26 cellular contexts compared by ENCODE assay signal in genomic region chr1:104718752-104719151, GRCh38.
"Had no signal": no experiment of that assay in that cellular context is flagged by ENCODE, and none has a peak within 500 bp of the region (broad histone marks: within the 10 kb centered on the region; RNA-seq: fewer than 3 reads in every experiment).

No MANE protein-coding gene starts in this region.

- H3K36me3 ChIP-seq: neural progenitor cell, ovary, stomach, thoracic aorta, thyroid gland, tibial nerve, upper lobe of left lung, uterus had no signal

- H3K4me2 ChIP-seq: neural progenitor cell had no signal

- H3K27ac ChIP-seq: neural progenitor cell, ovary, parathyroid adenoma, psoas muscle, skin epidermis, stomach, thoracic aorta, thyroid gland, tibial nerve, upper lobe of left lung, uterus had no signal

- H3K79me2 ChIP-seq: parathyroid adenoma had no signal

- H3K9me3 ChIP-seq: ovary, psoas muscle, stomach, thoracic aorta, thyroid gland, tibial nerve, upper lobe of left lung, uterus had no signal

- H3K9ac ChIP-seq: neural progenitor cell, parathyroid adenoma had no signal

- H3K4me3 ChIP-seq: neural progenitor cell, ovary, psoas muscle, skin epidermis, stomach, thoracic aorta, thyroid gland, tibial nerve, upper lobe of left lung, uterus had no signal

- H3K4me1 ChIP-seq: neural progenitor cell, parathyroid adenoma, psoas muscle, stomach, thyroid gland, tibial nerve, upper lobe of left lung, uterus had no signal

- DNase-seq: naive B cell; naive thymus-derived CD8-positive, alpha-beta T cell; occipital lobe; ovary; posterior cingulate gyrus; psoas muscle; right cardiac atrium; stimulated activated CD4-positive, alpha-beta T cell treated with anti-CD3 and anti-CD28 coated beads, Interleukin-15, amount 100 ng/mL, for 24 hours; stimulated activated CD4-positive, alpha-beta T cell treated with anti-CD3 and anti-CD28 coated beads, Interleukin-2, amount 100 ng/mL, for 24 hours; stimulated activated CD4-positive, alpha-beta T cell treated with anti-CD3 and anti-CD28 coated beads, Interleukin-2, amount 100 ng/mL, for 48 hours; stimulated activated CD4-positive, alpha-beta T cell treated with anti-CD3 and anti-CD28 coated beads, Interleukin-4, amount 100 ng/mL, for 24 hours; stimulated activated naive B cell treated with anti-CD40 and anti-IgM and Interleukin-4, amounts not matched to agents 10 μg/mL and 1 μg/mL and 100 μg/mL, for 72 hours; stimulated activated naive CD4-positive, alpha-beta T cell treated with Interleukin-2 at 50 U/mL for 16 hours; stomach; thyroid gland; trophoblast cell; upper lobe of left lung; uterus had no signal

- H2AFZ ChIP-seq: neural progenitor cell, parathyroid adenoma had no signal

- ATAC-seq: naive thymus-derived CD8-positive, alpha-beta T cell; natural killer cell treated with Interleukin-12 subunit alpha and Interleukin-12 subunit beta and Interleukin-15 and Interleukin-18, amount 100 ng/mL, for 72 hours; psoas muscle; right cardiac atrium; sciatic nerve; stimulated activated effector memory CD8-positive, alpha-beta T cell treated with anti-CD3 and anti-CD28 coated beads, Interleukin-12 subunit alpha, Interleukin-12 subunit beta, amount 100 ng/mL, for 72 hours; stimulated activated naive B cell treated with anti-CD40 and anti-IgM and Interleukin-4, amounts not matched to agents 10 μg/mL and 1 μg/mL and 100 μg/mL, for 72 hours had no signal

- H3K27me3 ChIP-seq: neural progenitor cell, ovary, stomach, thyroid gland, tibial nerve, upper lobe of left lung, uterus had no signal
